Comparison of ENCODE assay signal across 1 cellular context in genomic region chr4:184165291-184165690, GRCh38.
A peak's percentile ranks its signal among the peaks of the same experiment; 100 is the strongest.
TF ChIP-seq lines count a peak whose summit lies in the region.

No MANE protein-coding gene starts in this region.

TF ChIP-seq in SK-N-SH, 30 proteins besides CTCF, POLR2A, EP300 and RAD21:
- TF ChIP-seq TCF12 (IDR thresholded peaks at IDR 0.05) (peak; percentile 55), ZBTB33 (IDR thresholded peaks at IDR 0.05; ENCODE audit: borderline replicate concordance, low read depth) (no peak), REST (IDR thresholded peaks at IDR 0.05; ENCODE audit: low read depth, low read length) (no peak), SMC3 (IDR thresholded peaks at IDR 0.05; ENCODE audit: low read depth, low read length) (no peak), FOXJ3 (CRISPR knock-in tag; IDR thresholded peaks at IDR 0.05) (no peak), JUND (IDR thresholded peaks at IDR 0.05) (peak; percentile 40; the same call in 1 of the 2 replicates), TAF1 (IDR thresholded peaks at IDR 0.05; ENCODE audit: borderline replicate concordance, low read depth, low read length) (no peak), USF2 (IDR thresholded peaks at IDR 0.05; ENCODE audit: borderline replicate concordance, low read depth, low read length) (no peak), RXRA (IDR thresholded peaks at IDR 0.05; ENCODE audit: borderline replicate concordance, low read depth) (no peak), NRF1 (IDR thresholded peaks at IDR 0.05; ENCODE audit: low read depth, low read length) (no peak), GATA2 (CRISPR knock-in tag; IDR thresholded peaks at IDR 0.05) (no peak), RCOR1 (IDR thresholded peaks at IDR 0.05; ENCODE audit: low read length) (no peak), MAX (IDR thresholded peaks at IDR 0.05; ENCODE audit: low read depth) (peak; percentile 37; the same call in 1 of the 2 replicates), MEF2A (IDR thresholded peaks at IDR 0.05; ENCODE audit: borderline replicate concordance, low read depth) (no peak), YY1 (IDR thresholded peaks at IDR 0.05; ENCODE audit: low read depth) (no peak), EZH2phosphoT487 (IDR thresholded peaks at IDR 0.05; ENCODE audit: borderline replicate concordance, low read depth) (no peak), MXI1 (IDR thresholded peaks at IDR 0.05; ENCODE audit: low read depth, low read length) (no peak), TEAD4 (IDR thresholded peaks at IDR 0.05; ENCODE audit: borderline replicate concordance, insufficient read depth) (peak; percentile 42; the same call in 1 of the 2 replicates), RFX5 (IDR thresholded peaks at IDR 0.05; ENCODE audit: low read length) (no peak), FOSL2 (IDR thresholded peaks at IDR 0.05; ENCODE audit: borderline replicate concordance, low read depth) (0 out of 2 replicates have a peak, but pooled peaks have one; percentile 8), PBX3 (IDR thresholded peaks at IDR 0.05) (peak; percentile 21; the same call in 1 of the 2 replicates), USF1 (IDR thresholded peaks at IDR 0.05; ENCODE audit: borderline replicate concordance, low read depth) (no peak), ELF1 (IDR thresholded peaks at IDR 0.05) (no peak), POLR2AphosphoS5 (IDR thresholded peaks at IDR 0.05; ENCODE audit: low read depth, low read length) (no peak), SIN3A (IDR thresholded peaks at IDR 0.05; ENCODE audit: borderline replicate concordance, low read depth, low read length) (no peak), CHD2 (IDR thresholded peaks at IDR 0.05; ENCODE audit: low read length, partially characterized antibody) (no peak), FOXM1 (IDR thresholded peaks at IDR 0.05; ENCODE audit: low read depth) (no peak), GABPA (IDR thresholded peaks at IDR 0.05; ENCODE audit: low read depth) (no peak), NFIC (IDR thresholded peaks at IDR 0.05; ENCODE audit: borderline replicate concordance) (0 out of 2 replicates have a peak, but pooled peaks have one; percentile 14)
- TF ChIP-seq, protein P1, sequence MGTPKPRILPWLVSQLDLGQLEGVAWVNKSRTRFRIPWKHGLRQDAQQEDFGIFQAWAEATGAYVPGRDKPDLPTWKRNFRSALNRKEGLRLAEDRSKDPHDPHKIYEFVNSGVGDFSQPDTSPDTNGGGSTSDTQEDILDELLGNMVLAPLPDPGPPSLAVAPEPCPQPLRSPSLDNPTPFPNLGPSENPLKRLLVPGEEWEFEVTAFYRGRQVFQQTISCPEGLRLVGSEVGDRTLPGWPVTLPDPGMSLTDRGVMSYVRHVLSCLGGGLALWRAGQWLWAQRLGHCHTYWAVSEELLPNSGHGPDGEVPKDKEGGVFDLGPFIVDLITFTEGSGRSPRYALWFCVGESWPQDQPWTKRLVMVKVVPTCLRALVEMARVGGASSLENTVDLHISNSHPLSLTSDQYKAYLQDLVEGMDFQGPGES (IDR thresholded peaks at IDR 0.05; ENCODE audit: low read depth, low read length): no peak
